ENCODE assay signal across 1 cellular context in the genomic region with DNA sequence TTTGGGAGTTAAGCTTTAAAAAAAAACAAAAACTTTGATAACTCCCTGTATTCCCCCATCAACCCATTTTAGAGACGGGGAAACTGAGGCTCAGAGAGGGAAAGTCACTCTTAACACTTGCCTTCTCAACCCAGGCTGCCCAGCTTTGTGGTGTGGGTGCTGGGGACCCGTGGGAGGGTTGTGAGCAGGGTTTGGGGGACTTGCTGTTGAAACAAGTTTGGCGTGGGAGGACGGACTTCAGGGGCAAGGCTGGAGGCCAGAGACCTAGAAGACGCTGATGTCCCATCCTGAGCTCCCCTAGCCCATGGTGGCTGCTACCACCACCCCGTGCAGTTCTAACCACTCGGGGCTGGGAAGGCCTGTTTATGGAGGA.
TF ChIP-seq lines count a peak whose summit lies in the region.

No MANE protein-coding gene starts in this region.

TF ChIP-seq in endothelial cell of umbilical vein, 7 proteins besides CTCF, POLR2A, EP300 and RAD21 (continued from another document):
- TF ChIP-seq POLR2AphosphoS5 (IDR thresholded peaks at IDR 0.05; ENCODE audit: insufficient read depth, low read depth, low read length), result peak; percentile 29
- TF ChIP-seq, protein P1, sequence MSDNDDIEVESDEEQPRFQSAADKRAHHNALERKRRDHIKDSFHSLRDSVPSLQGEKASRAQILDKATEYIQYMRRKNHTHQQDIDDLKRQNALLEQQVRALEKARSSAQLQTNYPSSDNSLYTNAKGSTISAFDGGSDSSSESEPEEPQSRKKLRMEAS (IDR thresholded peaks at IDR 0.05; ENCODE audit: insufficient read depth, insufficient read length), result no peak
